Comparison of ENCODE assay signal across 1 cellular context in the genomic region with DNA sequence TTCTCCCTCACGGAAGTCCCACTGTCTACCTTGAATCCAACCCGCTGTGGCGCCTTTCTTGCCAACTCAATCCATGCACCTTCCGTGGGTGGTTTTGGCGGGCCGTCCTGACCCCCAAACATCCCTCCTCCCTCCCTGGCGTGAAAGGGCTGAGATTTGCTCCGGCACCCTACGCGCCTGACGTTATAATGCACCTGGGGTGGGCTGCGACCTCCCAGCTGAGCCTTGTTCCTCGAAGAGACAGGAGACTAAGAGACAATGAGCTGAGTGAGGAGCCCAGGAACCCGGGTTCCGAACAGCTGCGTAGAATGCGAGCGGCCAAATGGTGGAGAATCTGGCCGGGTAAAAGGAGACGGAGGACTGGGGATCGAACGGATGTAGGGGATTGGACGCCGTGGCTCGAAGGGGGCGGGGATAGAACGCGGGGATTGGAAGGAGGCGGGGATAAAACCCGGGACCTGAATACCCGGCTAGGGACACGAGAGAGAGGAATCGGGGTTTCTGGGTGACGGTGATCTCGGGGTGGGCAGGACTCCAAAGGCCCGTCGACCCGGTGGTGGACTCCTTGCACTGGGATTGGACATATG.
TF ChIP-seq lines count a peak whose summit lies in the region.

A gene (plus strand): TSS at position 461 of the 587 bp plus-strand sequence. CDS start 1,137 bp downstream, outside the sequence.

TF ChIP-seq in GM23338, 12 proteins besides CTCF, POLR2A, EP300 and RAD21 (continued from another document):
- TF ChIP-seq, protein P1, sequence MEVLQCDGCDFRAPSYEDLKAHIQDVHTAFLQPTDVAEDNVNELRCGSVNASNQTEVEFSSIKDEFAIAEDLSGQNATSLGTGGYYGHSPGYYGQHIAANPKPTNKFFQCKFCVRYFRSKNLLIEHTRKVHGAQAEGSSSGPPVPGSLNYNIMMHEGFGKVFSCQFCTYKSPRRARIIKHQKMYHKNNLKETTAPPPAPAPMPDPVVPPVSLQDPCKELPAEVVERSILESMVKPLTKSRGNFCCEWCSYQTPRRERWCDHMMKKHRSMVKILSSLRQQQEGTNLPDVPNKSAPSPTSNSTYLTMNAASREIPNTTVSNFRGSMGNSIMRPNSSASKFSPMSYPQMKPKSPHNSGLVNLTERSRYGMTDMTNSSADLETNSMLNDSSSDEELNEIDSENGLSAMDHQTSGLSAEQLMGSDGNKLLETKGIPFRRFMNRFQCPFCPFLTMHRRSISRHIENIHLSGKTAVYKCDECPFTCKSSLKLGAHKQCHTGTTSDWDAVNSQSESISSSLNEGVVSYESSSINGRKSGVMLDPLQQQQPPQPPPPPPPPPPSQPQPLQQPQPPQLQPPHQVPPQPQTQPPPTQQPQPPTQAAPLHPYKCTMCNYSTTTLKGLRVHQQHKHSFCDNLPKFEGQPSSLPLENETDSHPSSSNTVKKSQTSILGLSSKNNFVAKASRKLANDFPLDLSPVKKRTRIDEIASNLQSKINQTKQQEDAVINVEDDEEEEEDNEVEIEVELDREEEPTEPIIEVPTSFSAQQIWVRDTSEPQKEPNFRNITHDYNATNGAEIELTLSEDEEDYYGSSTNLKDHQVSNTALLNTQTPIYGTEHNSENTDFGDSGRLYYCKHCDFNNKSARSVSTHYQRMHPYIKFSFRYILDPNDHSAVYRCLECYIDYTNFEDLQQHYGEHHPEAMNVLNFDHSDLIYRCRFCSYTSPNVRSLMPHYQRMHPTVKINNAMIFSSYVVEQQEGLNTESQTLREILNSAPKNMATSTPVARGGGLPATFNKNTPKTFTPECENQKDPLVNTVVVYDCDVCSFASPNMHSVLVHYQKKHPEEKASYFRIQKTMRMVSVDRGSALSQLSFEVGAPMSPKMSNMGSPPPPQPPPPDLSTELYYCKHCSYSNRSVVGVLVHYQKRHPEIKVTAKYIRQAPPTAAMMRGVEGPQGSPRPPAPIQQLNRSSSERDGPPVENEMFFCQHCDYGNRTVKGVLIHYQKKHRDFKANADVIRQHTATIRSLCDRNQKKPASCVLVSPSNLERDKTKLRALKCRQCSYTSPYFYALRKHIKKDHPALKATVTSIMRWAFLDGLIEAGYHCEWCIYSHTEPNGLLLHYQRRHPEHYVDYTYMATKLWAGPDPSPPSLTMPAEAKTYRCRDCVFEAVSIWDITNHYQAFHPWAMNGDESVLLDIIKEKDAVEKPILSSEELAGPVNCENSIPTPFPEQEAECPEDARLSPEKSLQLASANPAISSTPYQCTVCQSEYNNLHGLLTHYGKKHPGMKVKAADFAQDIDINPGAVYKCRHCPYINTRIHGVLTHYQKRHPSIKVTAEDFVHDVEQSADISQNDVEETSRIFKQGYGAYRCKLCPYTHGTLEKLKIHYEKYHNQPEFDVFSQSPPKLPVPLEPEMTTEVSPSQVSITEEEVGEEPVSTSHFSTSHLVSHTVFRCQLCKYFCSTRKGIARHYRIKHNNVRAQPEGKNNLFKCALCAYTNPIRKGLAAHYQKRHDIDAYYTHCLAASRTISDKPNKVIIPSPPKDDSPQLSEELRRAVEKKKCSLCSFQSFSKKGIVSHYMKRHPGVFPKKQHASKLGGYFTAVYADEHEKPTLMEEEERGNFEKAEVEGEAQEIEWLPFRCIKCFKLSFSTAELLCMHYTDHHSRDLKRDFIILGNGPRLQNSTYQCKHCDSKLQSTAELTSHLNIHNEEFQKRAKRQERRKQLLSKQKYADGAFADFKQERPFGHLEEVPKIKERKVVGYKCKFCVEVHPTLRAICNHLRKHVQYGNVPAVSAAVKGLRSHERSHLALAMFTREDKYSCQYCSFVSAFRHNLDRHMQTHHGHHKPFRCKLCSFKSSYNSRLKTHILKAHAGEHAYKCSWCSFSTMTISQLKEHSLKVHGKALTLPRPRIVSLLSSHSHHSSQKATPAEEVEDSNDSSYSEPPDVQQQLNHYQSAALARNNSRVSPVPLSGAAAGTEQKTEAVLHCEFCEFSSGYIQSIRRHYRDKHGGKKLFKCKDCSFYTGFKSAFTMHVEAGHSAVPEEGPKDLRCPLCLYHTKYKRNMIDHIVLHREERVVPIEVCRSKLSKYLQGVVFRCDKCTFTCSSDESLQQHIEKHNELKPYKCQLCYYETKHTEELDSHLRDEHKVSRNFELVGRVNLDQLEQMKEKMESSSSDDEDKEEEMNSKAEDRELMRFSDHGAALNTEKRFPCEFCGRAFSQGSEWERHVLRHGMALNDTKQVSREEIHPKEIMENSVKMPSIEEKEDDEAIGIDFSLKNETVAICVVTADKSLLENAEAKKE (CRISPR knock-in tag; IDR thresholded peaks at IDR 0.05) = no peak
- TF ChIP-seq NANOG (IDR thresholded peaks at IDR 0.05; ENCODE audit: borderline replicate concordance) (no peak), STAT1 (IDR thresholded peaks at IDR 0.05; ENCODE audit: unreplicated experiment) (no peak), ZNF114 (CRISPR knock-in tag; IDR thresholded peaks at IDR 0.05) (no peak), ZNF331 (CRISPR knock-in tag; IDR thresholded peaks at IDR 0.05; ENCODE audit: low read depth) (no peak)
- TF ChIP-seq, protein P2, sequence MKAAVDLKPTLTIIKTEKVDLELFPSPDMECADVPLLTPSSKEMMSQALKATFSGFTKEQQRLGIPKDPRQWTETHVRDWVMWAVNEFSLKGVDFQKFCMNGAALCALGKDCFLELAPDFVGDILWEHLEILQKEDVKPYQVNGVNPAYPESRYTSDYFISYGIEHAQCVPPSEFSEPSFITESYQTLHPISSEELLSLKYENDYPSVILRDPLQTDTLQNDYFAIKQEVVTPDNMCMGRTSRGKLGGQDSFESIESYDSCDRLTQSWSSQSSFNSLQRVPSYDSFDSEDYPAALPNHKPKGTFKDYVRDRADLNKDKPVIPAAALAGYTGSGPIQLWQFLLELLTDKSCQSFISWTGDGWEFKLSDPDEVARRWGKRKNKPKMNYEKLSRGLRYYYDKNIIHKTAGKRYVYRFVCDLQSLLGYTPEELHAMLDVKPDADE (IDR thresholded peaks at IDR 0.05) = 0 out of 2 replicates have a peak, but pooled peaks have one; percentile 13
